19 cellular contexts compared by ENCODE assay signal in the genomic region with DNA sequence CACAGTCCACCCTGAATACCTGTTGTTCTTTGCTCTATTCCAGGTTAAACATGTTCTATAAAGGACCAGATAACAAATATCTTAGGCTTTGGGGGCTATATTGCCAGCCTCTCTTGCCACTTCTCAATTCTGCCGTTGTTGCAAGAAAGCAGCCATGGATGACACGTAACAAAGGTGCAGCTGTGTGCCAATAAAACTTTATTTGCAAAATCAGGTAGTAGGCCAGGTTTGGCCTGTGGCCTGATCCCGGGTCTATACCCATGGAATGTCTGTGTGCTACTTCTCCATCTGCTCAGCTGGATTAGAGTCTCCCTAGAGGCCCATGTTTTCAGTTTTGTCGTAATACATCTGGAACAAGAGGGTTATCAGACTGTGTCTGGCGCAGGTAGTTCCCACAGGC.
DNase-seq lines count a peak whose midpoint lies in the region; ATAC-seq, FAIRE-seq and TF ChIP-seq lines count a peak whose summit lies in the region.
"Had no signal": no experiment of that assay in that cellular context is flagged by ENCODE, and none has a peak within 500 bp of the region (broad histone marks: within the 10 kb centered on the region; RNA-seq: fewer than 3 reads in every experiment).

No MANE protein-coding gene starts in this region.

- no peaks in the 10 kb centered on the region for H3F3A ChIP-seq in GM23338 (replicated peaks; ENCODE audit: low read depth)
- H3F3A ChIP-seq in MM.1S (ENCODE audit: insufficient read depth, low read length) = no peaks in the 10 kb centered on the region

- H3K27ac Mint-ChIP-seq in GM23338 (no peak overlapping the region), endodermal cell (no peak overlapping the region)
- H3K27ac Mint-ChIP-seq: HFFc6 had no signal

- H3K27ac ChIP-seq in GM23338 (ENCODE audit: low read depth) = no peak overlapping the region
- no peak overlapping the region for H3K27ac ChIP-seq in endodermal cell (ENCODE audit: low read depth, low read length)
- no peak overlapping the region for H3K27ac ChIP-seq in MM.1S (ENCODE audit: low read length)

- no peak for ATAC-seq in GM23338

- H3K27me3 ChIP-seq in GM23338 (ENCODE audit: insufficient read depth) (no peaks in the 10 kb centered on the region), endodermal cell (ENCODE audit: control insufficient read depth, insufficient read depth, low read length, poor library complexity, severe bottlenecking) (no peaks in the 10 kb centered on the region), MM.1S (replicated peaks; ENCODE audit: insufficient read depth, low read length) (no peaks in the 10 kb centered on the region)

- FAIRE-seq in HTR-8/SVneo (lab: Jason Lieb, UNC) (peak; percentile 55), urothelium cell line (lab: Jason Lieb, UNC) (peak; percentile 30)
- FAIRE-seq: GM12892, GM19239, H54 had no signal

- H3K4me1 ChIP-seq in GM23338 (ENCODE audit: insufficient read depth) = no peaks in the 10 kb centered on the region
- peaks cover 3% of the 10 kb centered on the region for H3K4me1 ChIP-seq in endodermal cell (ENCODE audit: control insufficient read depth, insufficient read depth, low read length)
- no peaks in the 10 kb centered on the region for H3K4me1 ChIP-seq in MM.1S (ENCODE audit: low read length)
- H3K4me1 ChIP-seq: HAP-1 had no signal

- H3K4me3 Mint-ChIP-seq in GM23338 (no peak overlapping the region), endodermal cell (no peak overlapping the region)
- H3K4me3 Mint-ChIP-seq: CD4-positive, alpha-beta memory T cell; HFFc6 had no signal

- H3K36me3 Mint-ChIP-seq in GM23338 (ENCODE audit: low read depth) (no peaks in the 10 kb centered on the region), endodermal cell (ENCODE audit: low read depth) (no peaks in the 10 kb centered on the region)
- H3K36me3 Mint-ChIP-seq: CD4-positive, alpha-beta memory T cell had no signal

- H3K9me3 ChIP-seq in endodermal cell (ENCODE audit: control insufficient read depth, low read length) (peaks cover 5% of the 10 kb centered on the region), MM.1S (replicated peaks; ENCODE audit: insufficient read depth, low read length) (no peaks in the 10 kb centered on the region)
- H3K9me3 ChIP-seq: HAP-1 had no signal

- H3K9me2 ChIP-seq in GM23338 (ENCODE audit: insufficient read depth) (no peaks in the 10 kb centered on the region), MM.1S (replicated peaks; ENCODE audit: insufficient read depth, low read length) (no peaks in the 10 kb centered on the region)

- H3K27me3 Mint-ChIP-seq in GM23338 (ENCODE audit: insufficient read depth, low read depth, poor library complexity) (peaks cover 7% of the 10 kb centered on the region), endodermal cell (ENCODE audit: insufficient read depth) (peaks cover 15% of the 10 kb centered on the region)

- DNase-seq in GM23338 (ENCODE audit: low spot score) = no peak
- DNase-seq in HTR-8/SVneo (ENCODE audit: insufficient read length, low spot score) = no peak
- DNase-seq in endodermal cell = peak; percentile 27
- DNase-seq in urothelium cell line (ENCODE audit: low spot score) = no peak
- DNase-seq in MM.1S = no peak
- no peak for DNase-seq in NCI-H1105 (lab: John Stamatoyannopoulos, UW)
- DNase-seq: C1 segment of cervical spinal cord; Calu3; CD4-positive, alpha-beta memory T cell; COR-L47; DMS53; DMS79 treated with DMSO at 0.1 percent for 48 hours; GF-D8; GOT3; HFFc6 had no signal

- H2AFZ ChIP-seq in GM23338 = 0 out of 2 replicates have a peak overlapping the region, but pooled peaks have one; percentile 7
- no peak overlapping the region for H2AFZ ChIP-seq in MM.1S (ENCODE audit: low read length)

- 97 to 98% methylated on average over 5 of the region's 5 CpGs for WGBS in endodermal cell (ENCODE audit: insufficient coverage in 1 of 2, insufficient read length in 1 of 2), 2 experiments

- H3K4me2 ChIP-seq in GM23338 (no peak overlapping the region), MM.1S (ENCODE audit: low read depth, low read length) (no peak overlapping the region)

- H3K9ac ChIP-seq in endodermal cell (ENCODE audit: extremely low read depth, low read length, poor library complexity, severe bottlenecking) (no peak overlapping the region), MM.1S (ENCODE audit: low read length) (no peak overlapping the region)

- no peaks in the 10 kb centered on the region for H4K20me1 ChIP-seq in GM23338 (replicated peaks; ENCODE audit: insufficient read depth)
- H4K20me1 ChIP-seq in MM.1S (ENCODE audit: insufficient read depth, low read length) = no peaks in the 10 kb centered on the region

- H3K9me3 Mint-ChIP-seq in GM23338 = peaks cover 3% of the 10 kb centered on the region; the same call in 1 of the 3 replicates
- H3K9me3 Mint-ChIP-seq in endodermal cell = no peaks in the 10 kb centered on the region

- H3K36me3 ChIP-seq in GM23338 (ENCODE audit: insufficient read depth) = no peaks in the 10 kb centered on the region
- H3K36me3 ChIP-seq in endodermal cell (ENCODE audit: control insufficient read depth, insufficient read depth, low read length) = no peaks in the 10 kb centered on the region
- no peaks in the 10 kb centered on the region for H3K36me3 ChIP-seq in MM.1S (replicated peaks; ENCODE audit: insufficient read depth, low read length)
- H3K36me3 ChIP-seq: HAP-1 had no signal

- no peak overlapping the region for H3K4me3 ChIP-seq in GM23338
- H3K4me3 ChIP-seq in endodermal cell (ENCODE audit: low read length) = no peak overlapping the region
- no peak overlapping the region for H3K4me3 ChIP-seq in MM.1S (ENCODE audit: low read length)
- H3K4me3 ChIP-seq: HAP-1 had no signal

- H3K4me1 Mint-ChIP-seq in GM23338 (0 out of 3 replicates have a peak, but pooled peaks cover 5% of the 10 kb centered on the region), endodermal cell (no peaks in the 10 kb centered on the region)
- H3K4me1 Mint-ChIP-seq: CD4-positive, alpha-beta memory T cell had no signal

- no peaks in the 10 kb centered on the region for H3K79me2 ChIP-seq in GM23338 (replicated peaks; ENCODE audit: insufficient read depth)
- no peaks in the 10 kb centered on the region for H3K79me2 ChIP-seq in MM.1S (ENCODE audit: low read length)

- no peak for TF ChIP-seq CTCF in GM23338 (conservative IDR thresholded peaks at IDR 0.05; ENCODE audit: low read depth in 2 of 2)
- TF ChIP-seq CTCF in endodermal cell (conservative IDR thresholded peaks at IDR 0.05) = no peak
- no peak for TF ChIP-seq CTCF in MM.1S (IDR thresholded peaks at IDR 0.05; ENCODE audit: low read length)

TF ChIP-seq in GM23338, 12 proteins besides CTCF, POLR2A, EP300 and RAD21 (continues in another document):
- no peak for TF ChIP-seq NANOG (IDR thresholded peaks at IDR 0.05; ENCODE audit: borderline replicate concordance)
- no peak for TF ChIP-seq EZH2 (IDR thresholded peaks at IDR 0.05; ENCODE audit: low read depth, unreplicated experiment)
- TF ChIP-seq EZH2phosphoT487 (IDR thresholded peaks at IDR 0.05; ENCODE audit: unreplicated experiment) = no peak
- no peak for TF ChIP-seq CREB1 (CRISPR knock-in tag; IDR thresholded peaks at IDR 0.05; ENCODE audit: low read depth)
- TF ChIP-seq REST (IDR thresholded peaks at IDR 0.05; ENCODE audit: unreplicated experiment) = no peak
- TF ChIP-seq ZNF114 (CRISPR knock-in tag; IDR thresholded peaks at IDR 0.05) = no peak
- TF ChIP-seq ETS1 (IDR thresholded peaks at IDR 0.05) = no peak
- TF ChIP-seq STAT1 (IDR thresholded peaks at IDR 0.05; ENCODE audit: unreplicated experiment) = no peak
- no peak for TF ChIP-seq POLR2AphosphoS5 (IDR thresholded peaks at IDR 0.05; ENCODE audit: low read depth)
- no peak for TF ChIP-seq JUNB (IDR thresholded peaks at IDR 0.05; ENCODE audit: unreplicated experiment)
- TF ChIP-seq ZNF331 (CRISPR knock-in tag; IDR thresholded peaks at IDR 0.05; ENCODE audit: low read depth) = no peak
